ENCODE assay signal across 1 cellular context in genomic region chrX:41421071-41421729, GRCh38.
TF ChIP-seq lines count a peak whose summit lies in the region.

No MANE protein-coding gene starts in this region.

TF ChIP-seq in WTC11, 78 proteins besides CTCF, POLR2A, EP300 and RAD21 (continued from another document):
- TF ChIP-seq USF2 (CRISPR knock-in tag; IDR thresholded peaks at IDR 0.05) (no peak), MAX (CRISPR knock-in tag; IDR thresholded peaks at IDR 0.05) (no peak), AFF4 (CRISPR knock-in tag; IDR thresholded peaks at IDR 0.05; ENCODE audit: borderline replicate concordance) (no peak), NFATC4 (CRISPR knock-in tag; IDR thresholded peaks at IDR 0.05) (no peak), ZMAT4 (CRISPR knock-in tag; IDR thresholded peaks at IDR 0.05) (no peak), JAZF1 (CRISPR knock-in tag; IDR thresholded peaks at IDR 0.05) (no peak), FOXJ3 (CRISPR knock-in tag; IDR thresholded peaks at IDR 0.05; ENCODE audit: borderline replicate concordance) (no peak), TP53 (CRISPR knock-in tag; IDR thresholded peaks at IDR 0.05) (no peak), ZBTB43 (CRISPR knock-in tag; IDR thresholded peaks at IDR 0.05) (no peak), NR3C1 (CRISPR knock-in tag; conservative IDR thresholded peaks at IDR 0.05; ENCODE audit: low read depth) (no peak), ELF4 (CRISPR knock-in tag; IDR thresholded peaks at IDR 0.05; ENCODE audit: low read depth) (no peak), ATF2 (CRISPR knock-in tag; IDR thresholded peaks at IDR 0.05; ENCODE audit: borderline replicate concordance, low read depth) (no peak), NR2C2 (CRISPR knock-in tag; IDR thresholded peaks at IDR 0.05) (no peak), RELA (CRISPR knock-in tag; IDR thresholded peaks at IDR 0.05; ENCODE audit: borderline replicate concordance) (no peak)
